ENCODE assay signal across 8 cellular contexts in the genomic region with DNA sequence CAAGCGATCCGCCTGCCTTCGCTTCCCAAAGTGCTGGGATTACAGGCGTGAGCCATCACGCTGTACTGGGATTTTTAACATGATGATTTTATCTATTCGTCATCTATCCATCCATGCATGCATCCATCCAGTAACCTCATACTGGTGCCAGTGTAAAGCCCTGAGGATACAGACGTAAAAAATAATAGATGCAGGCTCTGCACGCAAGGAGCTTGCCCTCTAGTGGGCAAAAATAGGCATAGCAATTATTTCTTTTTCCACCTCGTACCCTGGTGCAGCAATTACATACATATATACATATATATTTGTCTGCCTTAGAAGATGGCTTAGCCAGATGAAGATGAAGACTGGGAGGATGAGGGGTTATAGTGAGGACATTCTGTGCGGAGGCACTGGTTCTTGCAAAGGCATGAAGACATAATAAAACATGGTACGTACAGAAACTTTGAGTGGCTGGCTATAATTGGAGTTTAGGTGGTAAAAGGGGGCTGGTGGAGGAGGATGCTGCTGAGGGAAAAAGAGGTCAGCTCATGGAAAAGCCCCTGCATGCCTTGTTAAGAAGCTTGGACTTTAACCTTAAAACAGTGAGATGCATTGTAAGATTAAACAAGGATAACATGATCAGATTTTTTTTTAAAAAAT. TPM values are rescaled to one million over a fixed set of nuclear protein-coding genes. Genes with fewer than 3 reads are reported as not detected.
DNase-seq lines count a peak whose midpoint lies in the region; ATAC-seq and TF ChIP-seq lines count a peak whose summit lies in the region.

No MANE protein-coding gene starts in this region.

- peak; percentile 58 for ATAC-seq in activated T-helper 17 cell treated with anti-CD3 and anti-CD28 coated beads, Interleukin-2, amount 50 U/mL, for 72 hours (replicated peaks)
- ATAC-seq in right cardiac atrium, result peak; percentile 71 to 77

- no peaks in the 10 kb centered on the region for H3K9me3 Mint-ChIP-seq in activated T-helper 17 cell treated with anti-CD3 and anti-CD28 coated beads, Interleukin-2, amount 50 U/mL, for 72 hours

- H3K27ac Mint-ChIP-seq in activated T-helper 17 cell treated with anti-CD3 and anti-CD28 coated beads, Interleukin-2, amount 50 U/mL, for 72 hours, result no peak overlapping the region

- no peaks in the 10 kb centered on the region for H3K9me3 ChIP-seq in right cardiac atrium (ENCODE audit: control insufficient read depth, low read length)
- H3K9me3 ChIP-seq in smooth muscle cell (replicated peaks; ENCODE audit: low read depth), result no peaks in the 10 kb centered on the region

- no peaks in the 10 kb centered on the region for H3K79me2 ChIP-seq in smooth muscle cell (ENCODE audit: low read depth)

- H3K4me2 ChIP-seq in smooth muscle cell, result no peak overlapping the region

- no peak overlapping the region for H3K27ac ChIP-seq in right cardiac atrium (ENCODE audit: low read length)
- H3K27ac ChIP-seq in smooth muscle cell (ENCODE audit: low read depth), result no peak overlapping the region

- H3K9ac ChIP-seq in smooth muscle cell (ENCODE audit: low read depth), result no peak overlapping the region

- H3K4me3 Mint-ChIP-seq in activated T-helper 17 cell treated with anti-CD3 and anti-CD28 coated beads, Interleukin-2, amount 50 U/mL, for 72 hours, result no peak overlapping the region

- H3K4me3 ChIP-seq in right cardiac atrium (ENCODE audit: low read length) (no peak overlapping the region), smooth muscle cell (no peak overlapping the region)

- H3K4me1 ChIP-seq in right cardiac atrium (ENCODE audit: control insufficient read depth, insufficient read depth, low read length) (no peaks in the 10 kb centered on the region), smooth muscle cell (ENCODE audit: low read depth) (no peaks in the 10 kb centered on the region)

- intact Hi-C loops in right cardiac atrium (cut with DNase I), result loop anchor here (2.0 to 5.0 kb wide), 3 partner anchors 79 to 81 kb away; no protein-coding TSS in a partner anchor

- H2AFZ ChIP-seq in smooth muscle cell (ENCODE audit: low read depth), result no peak overlapping the region

- no peaks in the 10 kb centered on the region for H3F3A ChIP-seq in smooth muscle cell (ENCODE audit: low read depth)

- H3K36me3 Mint-ChIP-seq in activated T-helper 17 cell treated with anti-CD3 and anti-CD28 coated beads, Interleukin-2, amount 50 U/mL, for 72 hours (ENCODE audit: low read depth), result no peaks in the 10 kb centered on the region

- peak; percentile 94 for TF ChIP-seq CTCF in smooth muscle cell (IDR thresholded peaks at IDR 0.05; ENCODE audit: borderline replicate concordance, insufficient read depth, poor library complexity, severe bottlenecking)

- no peaks in the 10 kb centered on the region for H3K4me1 Mint-ChIP-seq in activated T-helper 17 cell treated with anti-CD3 and anti-CD28 coated beads, Interleukin-2, amount 50 U/mL, for 72 hours

- 40% methylated on average over 11 of the region's 11 CpGs for WGBS in right cardiac atrium
- WGBS in smooth muscle cell (ENCODE audit: low lambda C conversion rate), result 37% methylated on average over 11 of the region's 11 CpGs

- no peaks in the 10 kb centered on the region for H3K27me3 Mint-ChIP-seq in activated T-helper 17 cell treated with anti-CD3 and anti-CD28 coated beads, Interleukin-2, amount 50 U/mL, for 72 hours

- H3K27me3 ChIP-seq in right cardiac atrium (ENCODE audit: control insufficient read depth, insufficient read depth) (no peaks in the 10 kb centered on the region), smooth muscle cell (ENCODE audit: low read depth) (no peaks in the 10 kb centered on the region)

- no peaks in the 10 kb centered on the region for H4K20me1 ChIP-seq in smooth muscle cell (ENCODE audit: low read depth)

- peak; percentile 21 for DNase-seq in DMS79 treated with DMSO at 0.1 percent for 48 hours (lab: John Stamatoyannopoulos, UW)
- no peak for DNase-seq in DMS79 (lab: John Stamatoyannopoulos, UW)
- peak; percentile 65 for DNase-seq in HCEC 1CT
- DNase-seq in NCI-H2227 treated with DMSO at 0.1 percent for 48 hours (lab: John Stamatoyannopoulos, UW), result peak; percentile 76
- DNase-seq in right cardiac atrium, result no peak
- no peak for DNase-seq in smooth muscle cell (lab: John Stamatoyannopoulos, UW; ENCODE audit: unreplicated experiment)
- DNase-seq in activated effector memory CD4-positive, alpha-beta T cell treated with anti-CD3 and anti-CD28 coated beads, Interleukin-2, amount 50 U/mL, for 16 hours, result no peak

- H3K36me3 ChIP-seq in smooth muscle cell (ENCODE audit: low read depth), result no peaks in the 10 kb centered on the region

RNA-seq across cellular contexts. Expression of a gene that starts 19.6 kb away (rescaled TPM):
- total RNA-seq in activated T-helper 17 cell treated with anti-CD3 and anti-CD28 coated beads, Interleukin-2, amount 50 U/mL, for 72 hours, result 10 to 100 TPM; 24.4 to 58.8 TPM
- 10 to 100 TPM in 3 of 4 donors, 1 to 10 TPM in 1; 9.1 to 15.4 (median 11.4) TPM for total RNA-seq in right cardiac atrium
- polyA plus RNA-seq in right cardiac atrium, result 13.5 TPM
- total RNA-seq in smooth muscle cell, result 4.8 and 9.9 TPM in 2 replicates
- polyA plus RNA-seq in smooth muscle cell, result 8.9 and 11.3 TPM in 2 replicates

RNA-seq across cellular contexts. Expression of a gene that starts 44.6 kb away (rescaled TPM):
- 10 to 100 TPM; 17.1 to 22.0 TPM for total RNA-seq in activated T-helper 17 cell treated with anti-CD3 and anti-CD28 coated beads, Interleukin-2, amount 50 U/mL, for 72 hours
- 10 to 100 TPM in 1 of 4 donors, 1 to 10 TPM in 3; 5.2 to 13.6 (median 8.8) TPM for total RNA-seq in right cardiac atrium
- polyA plus RNA-seq in right cardiac atrium, result 3.9 TPM
- total RNA-seq in smooth muscle cell, result 53.4 and 61.6 TPM in 2 replicates
- polyA plus RNA-seq in smooth muscle cell, result 16.2 and 18.0 TPM in 2 replicates

Comparison
In these comparisons a context has a peak if more than half of its experiments do, and no peak if none do; other contexts are left out.
1. DNase-seq: peak in DMS79 treated with DMSO at 0.1 percent for 48 hours (single experiment), HCEC 1CT (single experiment) and NCI-H2227 treated with DMSO at 0.1 percent for 48 hours (single experiment); none in DMS79 (single experiment), right cardiac atrium (0 of 3), smooth muscle cell (single experiment) and activated effector memory CD4-positive, alpha-beta T cell treated with anti-CD3 and anti-CD28 coated beads, Interleukin-2, amount 50 U/mL, for 16 hours (single experiment).